In the genomic region with DNA sequence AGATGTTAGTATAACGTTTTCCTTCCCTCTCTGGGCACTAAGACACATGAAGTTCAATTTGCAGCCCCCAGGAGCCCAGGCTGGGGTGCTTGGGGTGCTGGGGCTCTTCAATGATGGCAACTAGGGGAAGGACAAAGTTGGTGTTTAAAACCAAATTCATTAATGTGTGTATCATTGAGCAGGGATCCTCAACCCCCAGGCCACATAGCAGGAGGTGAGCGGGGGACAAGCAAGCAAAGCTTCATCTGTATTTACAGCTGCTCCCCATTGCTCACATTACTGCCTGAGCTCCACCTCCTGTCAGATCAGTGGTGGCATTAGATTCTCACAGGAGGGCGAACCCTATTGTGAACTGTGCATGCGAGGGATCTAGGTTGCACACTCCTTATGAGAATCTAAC, we compare ENCODE assay signal across 3 cellular contexts. TPM values are rescaled to one million over a fixed set of nuclear protein-coding genes. Genes with fewer than 3 reads are reported as not detected.
"Had no signal": no experiment of that assay in that cellular context is flagged by ENCODE, and none has a peak within 500 bp of the region (broad histone marks: within the 10 kb centered on the region; RNA-seq: fewer than 3 reads in every experiment).

No MANE protein-coding gene starts in this region.

RNA-seq across cellular contexts. Expression of a gene that starts 56.4 kb away (rescaled TPM):
- total RNA-seq: hepatocyte, lung microvascular endothelial cell, mononuclear cell had no signal
